In the genomic region with DNA sequence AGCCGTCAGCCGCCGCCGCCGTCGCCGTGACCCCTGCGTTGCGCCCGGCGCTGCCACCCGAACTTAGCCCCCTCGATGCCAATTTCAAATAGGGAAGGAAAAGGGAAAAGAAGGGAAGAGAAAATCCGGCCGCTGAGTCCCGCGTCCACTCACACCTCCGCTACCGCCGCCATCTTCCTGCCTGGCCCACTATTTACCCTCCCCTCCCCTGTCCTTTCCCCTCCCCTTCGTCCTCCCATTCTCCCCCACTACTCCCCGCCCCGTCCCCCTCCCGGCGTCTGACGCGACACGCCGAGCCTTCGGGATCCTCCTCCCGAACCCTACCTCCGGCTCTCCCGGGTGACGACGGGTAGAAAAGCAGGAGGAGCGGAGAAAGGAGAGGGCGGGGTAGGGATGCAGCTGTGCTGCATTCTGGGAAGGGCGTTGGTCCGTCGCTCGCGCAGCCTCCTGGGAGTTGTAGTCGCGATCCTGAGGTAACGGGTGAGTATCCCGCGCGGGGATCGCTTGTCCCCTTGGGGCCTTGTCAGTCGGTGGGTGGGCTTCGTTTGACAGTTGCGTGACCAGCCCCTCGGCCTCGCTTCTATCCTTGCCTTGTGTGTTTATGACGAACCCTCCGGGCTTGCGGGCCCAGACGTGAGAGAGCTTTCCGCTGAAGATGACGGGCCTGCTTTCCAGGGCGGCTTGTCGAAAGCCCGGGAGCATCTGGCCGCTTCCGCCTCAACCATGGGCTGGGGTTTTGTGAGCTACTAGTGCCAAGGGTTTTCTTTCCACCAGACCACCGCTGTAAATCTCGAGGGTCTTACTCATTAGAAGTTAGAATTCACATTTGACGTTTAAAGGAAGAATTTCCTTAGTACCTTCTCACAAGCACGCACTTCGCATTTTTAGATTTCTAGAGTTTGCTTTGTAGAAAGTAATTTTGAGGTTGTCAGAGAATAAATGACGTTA, we compare ENCODE assay signal across 8 cellular contexts. TPM values are rescaled to one million over a fixed set of nuclear protein-coding genes. Genes with fewer than 3 reads are reported as not detected.
A peak's percentile ranks its signal among the peaks of the same experiment; 100 is the strongest.
DNase-seq lines count a peak whose midpoint lies in the region; ATAC-seq, FAIRE-seq and TF ChIP-seq lines count a peak whose summit lies in the region.

A gene with protein sequence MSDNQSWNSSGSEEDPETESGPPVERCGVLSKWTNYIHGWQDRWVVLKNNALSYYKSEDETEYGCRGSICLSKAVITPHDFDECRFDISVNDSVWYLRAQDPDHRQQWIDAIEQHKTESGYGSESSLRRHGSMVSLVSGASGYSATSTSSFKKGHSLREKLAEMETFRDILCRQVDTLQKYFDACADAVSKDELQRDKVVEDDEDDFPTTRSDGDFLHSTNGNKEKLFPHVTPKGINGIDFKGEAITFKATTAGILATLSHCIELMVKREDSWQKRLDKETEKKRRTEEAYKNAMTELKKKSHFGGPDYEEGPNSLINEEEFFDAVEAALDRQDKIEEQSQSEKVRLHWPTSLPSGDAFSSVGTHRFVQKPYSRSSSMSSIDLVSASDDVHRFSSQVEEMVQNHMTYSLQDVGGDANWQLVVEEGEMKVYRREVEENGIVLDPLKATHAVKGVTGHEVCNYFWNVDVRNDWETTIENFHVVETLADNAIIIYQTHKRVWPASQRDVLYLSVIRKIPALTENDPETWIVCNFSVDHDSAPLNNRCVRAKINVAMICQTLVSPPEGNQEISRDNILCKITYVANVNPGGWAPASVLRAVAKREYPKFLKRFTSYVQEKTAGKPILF (minus strand): TSS at position 195 of the 948 bp plus-strand sequence. CDS start 422 bp downstream, outside the sequence.
Gene POLK (plus strand): TSS at position 457 of the 948 bp plus-strand sequence.

- TF ChIP-seq CTCF in WERI-Rb-1 (IDR thresholded peaks at IDR 0.05; ENCODE audit: low read depth, low read length) (no peak), mammary epithelial cell (conservative IDR thresholded peaks at IDR 0.05 in 1 of 2, IDR thresholded peaks at IDR 0.05 in 1 of 2; ENCODE audit: extremely low read depth in 1 of 2, insufficient read depth in 1 of 2, low read depth in 1 of 2, low read length in 2 of 2) (no peak)

- no peaks in the 10 kb centered on the region for H3K9me3 ChIP-seq in WERI-Rb-1 (ENCODE audit: severe bottlenecking)
- H3K9me3 ChIP-seq in mammary epithelial cell (replicated peaks; ENCODE audit: insufficient read depth, low read length): no peaks in the 10 kb centered on the region
- no peaks in the 10 kb centered on the region for H3K9me3 ChIP-seq in iPS-20b (ENCODE audit: insufficient read depth, low read depth, low read length)
- no peaks in the 10 kb centered on the region for H3K9me3 ChIP-seq in small intestine (ENCODE audit: control insufficient read depth, low read depth)

- H3K27ac ChIP-seq in WERI-Rb-1 (peak within 1 kb of the TSS; percentile 81), mammary epithelial cell (ENCODE audit: insufficient read depth, low read depth, low read length) (peak within 1 kb of the TSS; percentile 82), iPS-20b (ENCODE audit: low read length) (no peak within 1 kb of the TSS), small intestine (ENCODE audit: low read depth in 1 of 2, low read length in 1 of 2) (peak within 1 kb of the TSS; percentile 94 to 97)

- H3K79me2 ChIP-seq in mammary epithelial cell (ENCODE audit: insufficient read depth, low read length): peaks cover 94% of the 10 kb centered on the region

- peaks cover 12% of the 10 kb centered on the region for H3K4me1 ChIP-seq in mammary epithelial cell (ENCODE audit: insufficient read depth, low read length)
- H3K4me1 ChIP-seq in iPS-20b (ENCODE audit: insufficient read depth, low read length): peaks cover 4% of the 10 kb centered on the region; the same call in 1 of the 2 replicates
- H3K4me1 ChIP-seq in small intestine (ENCODE audit: control insufficient read depth in 2 of 2, insufficient read depth in 1 of 2, low read depth in 1 of 2, low read length in 1 of 2): peaks cover 0 to 10% of the 10 kb centered on the region in 2 donors

- ATAC-seq in GM18873 (IDR thresholded peaks at IDR 0.05; ENCODE audit: low FRiP score, unreplicated experiment): peak; percentile 87
- peak; percentile 73 for ATAC-seq in HG03139 (IDR thresholded peaks at IDR 0.05; ENCODE audit: unreplicated experiment)

- H3K4me3 ChIP-seq in WERI-Rb-1 (ENCODE audit: low read depth, low read length) (peak within 1 kb of the TSS; percentile 96), mammary epithelial cell (replicated peaks in 1 of 3; ENCODE audit: insufficient read depth in 1 of 3, low read depth in 2 of 3, low read length in 3 of 3) (peak within 1 kb of the TSS; percentile 78 to 88 (median 88)), iPS-20b (ENCODE audit: low read length) (peak within 1 kb of the TSS; percentile 96), small intestine (ENCODE audit: low read depth in 1 of 2, low read length in 2 of 2) (peak within 1 kb of the TSS; percentile 96 to 100)

- no peaks in the 10 kb centered on the region for H4K20me1 ChIP-seq in mammary epithelial cell (ENCODE audit: insufficient read depth, low read length)

- no peak for FAIRE-seq in small intestine (lab: Jason Lieb, UNC)

- H3K36me3 ChIP-seq in WERI-Rb-1: 0 out of 2 replicates have a peak, but pooled peaks cover 7% of the 10 kb centered on the region
- no peaks in the 10 kb centered on the region for H3K36me3 ChIP-seq in mammary epithelial cell (ENCODE audit: insufficient read depth, low read length)
- H3K36me3 ChIP-seq in iPS-20b (ENCODE audit: insufficient read depth, low read depth, low read length): no peaks in the 10 kb centered on the region
- no peaks in the 10 kb centered on the region for H3K36me3 ChIP-seq in small intestine (ENCODE audit: control insufficient read depth in 2 of 2, insufficient read depth in 2 of 2, low read length in 2 of 2)

- in situ Hi-C loops in ACHN (cut with HindIII; ENCODE audit: low pct_ligation_motif_present, low pct_unique_long_range_greater_than_20kb, low sequenced_read_pairs) (no loop called here), mammary epithelial cell (cut with MboI; ENCODE audit: low sequenced_read_pairs in 2 of 2) (no loop called here)

- WGBS in mammary epithelial cell (ENCODE audit: low coverage, missing lambda C conversion rate): 5% methylated on average over 15 of the region's 71 CpGs
- WGBS in small intestine, 3 donors: 0 to 1% (median 1%) methylated on average over 60 to 71 of the region's 71 CpGs

- intact Hi-C loops in mammary epithelial cell (cut with micrococcal nuclease): loop anchor here (1.0 to 5.0 kb wide), 5 partner anchors 56 to 174 kb away; partner anchors contain the start of gene HMGCR

- dilution Hi-C loops in mammary epithelial cell (cut with HindIII; ENCODE audit: low sequenced_read_pairs): no loop called here

- peak; percentile 97 for DNase-seq in ACHN
- peak; percentile 96 for DNase-seq in NCI-H2227 (lab: John Stamatoyannopoulos, UW; ENCODE audit: unreplicated experiment)
- DNase-seq in WERI-Rb-1: peak; percentile 99
- peak; percentile 99 for DNase-seq in mammary epithelial cell
- DNase-seq in small intestine: peak; percentile 99

- BruUV-seq in mammary epithelial cell (replicated peaks; lab: Mats Ljungman, UMichigan): TSS peak; percentile 51

- H3K27me3 ChIP-seq in WERI-Rb-1 (ENCODE audit: insufficient read depth, low read depth, severe bottlenecking) (no peaks in the 10 kb centered on the region), mammary epithelial cell (ENCODE audit: insufficient read depth, low read length) (no peaks in the 10 kb centered on the region), iPS-20b (ENCODE audit: insufficient read depth, low read length) (no peaks in the 10 kb centered on the region), small intestine (ENCODE audit: control insufficient read depth in 2 of 2, insufficient read depth in 2 of 2, low read length in 2 of 2) (no peaks in the 10 kb centered on the region)

- CTCF ChIA-PET in mammary epithelial cell (lab: Charles Lee; ENCODE audit: low non-redundant PET): interaction anchor here (0.7 kb wide), 1 partner anchor 773 kb away, joined by 3 read pairs; no protein-coding TSS in a partner anchor

- peak within 1 kb of the TSS; percentile 97 for H2AFZ ChIP-seq in mammary epithelial cell (ENCODE audit: low read depth, low read length)

- H3K9ac ChIP-seq in mammary epithelial cell (ENCODE audit: insufficient read depth, low read length): peak within 1 kb of the TSS; percentile 81
- H3K9ac ChIP-seq in iPS-20b (ENCODE audit: low read depth, low read length): peak within 1 kb of the TSS; percentile 66

- peak within 1 kb of the TSS; percentile 90 for H3K4me2 ChIP-seq in mammary epithelial cell (ENCODE audit: insufficient read depth, low read depth, low read length)

RNA-seq across cellular contexts. Expression of the first gene that starts in this region (rescaled TPM):
- total RNA-seq in mammary epithelial cell: 10 to 100 TPM; 25.7 to 27.5 TPM
- polyA plus RNA-seq in mammary epithelial cell (6.9 TPM), small intestine (10 to 100 TPM; 15.1 to 24.4 (median 20.0) TPM)
- 27.3 TPM for polyA minus RNA-seq in mammary epithelial cell

RNA-seq across cellular contexts. Expression of gene POLK, which starts in this region (rescaled TPM):
- 10 to 100 TPM; 26.4 to 32.8 TPM for total RNA-seq in mammary epithelial cell
- polyA plus RNA-seq in mammary epithelial cell (7.8 TPM), small intestine (1 to 10 TPM; 3.2 to 5.4 (median 3.8) TPM)
- 78.7 TPM for polyA minus RNA-seq in mammary epithelial cell
